In the genomic region with DNA sequence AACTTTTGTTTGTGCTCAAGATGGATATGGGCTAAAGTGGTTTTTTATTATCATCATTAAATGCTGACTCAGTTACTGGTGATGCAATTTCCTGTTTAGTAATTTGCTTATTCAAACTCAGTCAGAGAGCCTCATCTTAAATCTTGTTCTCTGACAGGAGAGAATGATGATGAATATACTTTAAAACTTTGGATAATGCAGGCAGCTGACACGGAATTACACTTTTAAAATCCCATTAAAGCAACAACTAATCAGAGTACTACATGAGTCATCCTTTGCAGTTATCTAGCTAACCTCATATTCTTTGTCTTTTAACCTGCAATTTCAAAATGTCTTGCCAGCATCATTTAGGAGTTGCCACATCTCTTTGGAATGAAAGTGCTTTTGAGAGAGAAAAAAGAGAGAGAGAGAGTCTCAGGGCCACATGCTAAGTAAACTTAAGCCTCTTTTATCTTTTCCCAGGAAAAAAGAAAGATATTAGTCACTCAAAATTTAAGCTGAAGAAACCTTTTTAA, we compare ENCODE assay signal across 9 cellular contexts. TPM values are rescaled to one million over a fixed set of nuclear protein-coding genes. Genes with fewer than 3 reads are reported as not detected.
DNase-seq lines count a peak whose midpoint lies in the region; ATAC-seq and TF ChIP-seq lines count a peak whose summit lies in the region.
"Had no signal": no experiment of that assay in that cellular context is flagged by ENCODE, and none has a peak within 500 bp of the region (broad histone marks: within the 10 kb centered on the region; RNA-seq: fewer than 3 reads in every experiment).

No MANE protein-coding gene starts in this region.

- no peak overlapping the region for H3K4me3 ChIP-seq in AG09309 (ENCODE audit: control insufficient read depth, low read depth, low read length)

- no peak for ATAC-seq in HG02840 (IDR thresholded peaks at IDR 0.05; ENCODE audit: low FRiP score, unreplicated experiment)

- DNase-seq in AG09309 (ENCODE audit: low read depth) (peak; percentile 94), HT1080 (ENCODE audit: low read depth) (peak; percentile 85), SW 1271 (lab: John Stamatoyannopoulos, UW) (peak; percentile 22 to 88), kidney glomerular epithelial cell (lab: John Stamatoyannopoulos, UW) (peak; percentile 84), middle frontal gyrus (ENCODE audit: extremely low spot score, low spot score) (no peak), NCI-H187 (lab: John Stamatoyannopoulos, UW) (no peak), hypothalamus (lab: John Stamatoyannopoulos, UW) (no peak)
- DNase-seq: nephron progenitor cell had no signal

- no peak for TF ChIP-seq CTCF in AG09309 (IDR thresholded peaks at IDR 0.05; ENCODE audit: control insufficient read depth, insufficient read depth, low read depth, low read length, missing control alignments)

RNA-seq across cellular contexts. Expression of a gene that starts 9.2 kb away (rescaled TPM):
- total RNA-seq in HT1080 (2014; rRNA removed; shearing (Covaris generic)): 6.5 and 6.7 TPM in 2 replicates
- polyA plus RNA-seq in HT1080 (2015; cell fraction: cytosol; rRNA removed): 5.3 and 5.8 TPM in 2 replicates
- 64.3 and 65.4 TPM in 2 replicates for polyA plus RNA-seq in HT1080 (2015; cell fraction: nucleus; rRNA removed)

RNA-seq across cellular contexts. Expression of a gene that starts 41.5 kb away (rescaled TPM):
- not detected in 2 replicates for total RNA-seq in HT1080 (2014; rRNA removed; shearing (Covaris generic))
- polyA plus RNA-seq in HT1080 (2015; cell fraction: cytosol; rRNA removed): not detected in 2 replicates
- polyA plus RNA-seq in HT1080 (2015; cell fraction: nucleus; rRNA removed): not detected in 2 replicates

Comparison
In these comparisons a context has a peak if more than half of its experiments do, and no peak if none do; other contexts are left out.
1. DNase-seq: peak in AG09309 (single experiment), HT1080 (single experiment), SW 1271 (2 of 2) and kidney glomerular epithelial cell (single experiment); none in middle frontal gyrus (single experiment), NCI-H187 (0 of 2) and hypothalamus (0 of 51).